8 cellular contexts compared by ENCODE assay signal in the genomic region with DNA sequence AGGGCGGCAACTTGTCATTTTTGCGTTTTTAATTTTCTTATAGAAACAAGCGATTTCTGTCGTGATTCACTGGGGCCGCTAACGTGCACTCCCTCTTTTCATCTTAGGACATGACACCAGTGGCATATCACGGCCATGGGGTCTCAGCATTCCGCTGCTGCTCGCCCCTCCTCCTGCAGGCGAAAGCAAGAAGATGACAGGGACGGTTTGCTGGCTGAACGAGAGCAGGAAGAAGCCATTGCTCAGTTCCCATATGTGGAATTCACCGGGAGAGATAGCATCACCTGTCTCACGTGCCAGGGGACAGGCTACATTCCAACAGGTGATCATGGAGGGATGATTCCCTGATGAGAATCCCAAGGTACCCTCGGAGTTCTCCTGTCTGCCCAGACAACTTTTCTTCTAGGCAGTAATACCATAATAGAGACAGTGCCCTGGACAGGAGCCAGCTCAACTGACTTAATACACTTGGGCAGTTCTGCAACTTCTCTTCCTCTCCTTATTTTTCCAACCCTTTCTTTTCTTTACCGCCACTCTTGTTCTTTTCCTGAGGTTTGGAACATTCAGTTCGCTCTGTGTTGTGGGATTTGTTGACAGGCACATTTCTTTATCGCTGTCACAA. TPM values are rescaled to one million over a fixed set of nuclear protein-coding genes. Genes with fewer than 3 reads are reported as not detected.
DNase-seq lines count a peak whose midpoint lies in the region; ATAC-seq, FAIRE-seq and TF ChIP-seq lines count a peak whose summit lies in the region.

No MANE protein-coding gene starts in this region.

- ATAC-seq in stimulated activated effector memory CD8-positive, alpha-beta T cell treated with anti-CD3 and anti-CD28 coated beads, Interleukin-12 subunit alpha, Interleukin-12 subunit beta, amount 100 ng/mL, for 72 hours, result no peak
- ATAC-seq in GM21737 (IDR thresholded peaks at IDR 0.05; ENCODE audit: unreplicated experiment) (no peak), HG03108 (IDR thresholded peaks at IDR 0.05; ENCODE audit: unreplicated experiment) (no peak)

- DNase-seq in Kasumi-1 (lab: John Stamatoyannopoulos, UW) (peak; percentile 7 to 18), immature natural killer cell (no peak), D721Med (ENCODE audit: insufficient read length, low spot score) (no peak)
- DNase-seq in activated naive CD8-positive, alpha-beta T cell treated with anti-CD3 and anti-CD28 coated beads for 36 hours, result peak; percentile 22
- no peak for DNase-seq in stimulated activated effector memory CD8-positive, alpha-beta T cell treated with anti-CD3 and anti-CD28 coated beads, Interleukin-12 subunit alpha, Interleukin-12 subunit beta, amount 100 ng/mL, for 72 hours (ENCODE audit: low spot score in 2 of 2)

- H3K9ac ChIP-seq in ES-I3 (ENCODE audit: low read depth, low read length), result peak overlapping the region; percentile 54; the same call in 1 of the 2 replicates

- peaks cover 8% of the 10 kb centered on the region; the same call in 1 of the 2 replicates for H3K9me3 ChIP-seq in ES-I3 (ENCODE audit: control insufficient read depth, insufficient read depth, low read length)

- no peaks in the 10 kb centered on the region for H3K9me3 Mint-ChIP-seq in activated naive CD8-positive, alpha-beta T cell treated with anti-CD3 and anti-CD28 coated beads for 36 hours
- H3K9me3 Mint-ChIP-seq in immature natural killer cell, result no peaks in the 10 kb centered on the region
- H3K9me3 Mint-ChIP-seq in stimulated activated effector memory CD8-positive, alpha-beta T cell treated with anti-CD3 and anti-CD28 coated beads, Interleukin-12 subunit alpha, Interleukin-12 subunit beta, amount 100 ng/mL, for 72 hours, result no peaks in the 10 kb centered on the region

- no peak for FAIRE-seq in D721Med (lab: Jason Lieb, UNC)

- H3K4me3 Mint-ChIP-seq in activated naive CD8-positive, alpha-beta T cell treated with anti-CD3 and anti-CD28 coated beads for 36 hours, result peak overlapping the region; percentile 94
- H3K4me3 Mint-ChIP-seq in immature natural killer cell, result peak overlapping the region; percentile 95 to 98 (median 98)
- peak overlapping the region; percentile 100 for H3K4me3 Mint-ChIP-seq in stimulated activated effector memory CD8-positive, alpha-beta T cell treated with anti-CD3 and anti-CD28 coated beads, Interleukin-12 subunit alpha, Interleukin-12 subunit beta, amount 100 ng/mL, for 72 hours

- no peak for TF ChIP-seq CTCF in D721Med (IDR thresholded peaks at IDR 0.05; ENCODE audit: insufficient read depth, missing control alignments)

- peak overlapping the region; percentile 83 for H3K27ac Mint-ChIP-seq in activated naive CD8-positive, alpha-beta T cell treated with anti-CD3 and anti-CD28 coated beads for 36 hours
- H3K27ac Mint-ChIP-seq in immature natural killer cell, result peak overlapping the region in 5 of 6 donors; percentile 13 to 87 (median 70)
- peak overlapping the region; percentile 98 for H3K27ac Mint-ChIP-seq in stimulated activated effector memory CD8-positive, alpha-beta T cell treated with anti-CD3 and anti-CD28 coated beads, Interleukin-12 subunit alpha, Interleukin-12 subunit beta, amount 100 ng/mL, for 72 hours

- H3K36me3 ChIP-seq in ES-I3 (ENCODE audit: insufficient read depth, low read length), result no peaks in the 10 kb centered on the region

- H3K36me3 Mint-ChIP-seq in activated naive CD8-positive, alpha-beta T cell treated with anti-CD3 and anti-CD28 coated beads for 36 hours, result peaks cover 31% of the 10 kb centered on the region
- H3K36me3 Mint-ChIP-seq in immature natural killer cell, result peaks cover 0 to 18% (median 7%) of the 10 kb centered on the region in 3 donors
- H3K36me3 Mint-ChIP-seq in stimulated activated effector memory CD8-positive, alpha-beta T cell treated with anti-CD3 and anti-CD28 coated beads, Interleukin-12 subunit alpha, Interleukin-12 subunit beta, amount 100 ng/mL, for 72 hours, result peaks cover 51% of the 10 kb centered on the region

- peaks cover 24% of the 10 kb centered on the region for H3K4me1 Mint-ChIP-seq in activated naive CD8-positive, alpha-beta T cell treated with anti-CD3 and anti-CD28 coated beads for 36 hours
- H3K4me1 Mint-ChIP-seq in immature natural killer cell, result peaks cover 17 to 33% of the 10 kb centered on the region in 2 donors
- H3K4me1 Mint-ChIP-seq in stimulated activated effector memory CD8-positive, alpha-beta T cell treated with anti-CD3 and anti-CD28 coated beads, Interleukin-12 subunit alpha, Interleukin-12 subunit beta, amount 100 ng/mL, for 72 hours, result peaks cover 47% of the 10 kb centered on the region

- H3K27me3 Mint-ChIP-seq in activated naive CD8-positive, alpha-beta T cell treated with anti-CD3 and anti-CD28 coated beads for 36 hours, result peaks cover 25% of the 10 kb centered on the region
- H3K27me3 Mint-ChIP-seq in immature natural killer cell (ENCODE audit: low read depth in 3 of 3), result peaks cover 4 to 24% (median 6%) of the 10 kb centered on the region in 3 donors

- no peaks in the 10 kb centered on the region; the same call in 1 of the 2 replicates for H3K4me1 ChIP-seq in ES-I3 (ENCODE audit: insufficient read depth, low read length)

RNA-seq across cellular contexts. Expression of gene TMEM106C, which starts 0.8 kb away (rescaled TPM):
- 100 to 1,000 TPM; 158 to 168 TPM for total RNA-seq in activated naive CD8-positive, alpha-beta T cell treated with anti-CD3 and anti-CD28 coated beads for 36 hours
- 10 to 100 TPM; 56.9 to 73.5 (median 62.6) TPM for polyA plus RNA-seq in immature natural killer cell

RNA-seq across cellular contexts. Expression of gene COL2A1, which starts 40.1 kb away (rescaled TPM):
- under 1 TPM in 1 of 2 experiments, not detected in 1; 0.04 TPM for total RNA-seq in activated naive CD8-positive, alpha-beta T cell treated with anti-CD3 and anti-CD28 coated beads for 36 hours
- not detected for polyA plus RNA-seq in immature natural killer cell

RNA-seq across cellular contexts. Expression of gene VDR, which starts 59.4 kb away (rescaled TPM):
- 10 to 100 TPM; 55.8 TPM for total RNA-seq in activated naive CD8-positive, alpha-beta T cell treated with anti-CD3 and anti-CD28 coated beads for 36 hours
- polyA plus RNA-seq in immature natural killer cell, result under 1 TPM in 1 of 3 donors, not detected in 2; 0.04 TPM

Comparison
In these comparisons a context has a peak if more than half of its experiments do, and no peak if none do; other contexts are left out.
1. DNase-seq: peak in Kasumi-1 (2 of 2) and activated naive CD8-positive, alpha-beta T cell treated with anti-CD3 and anti-CD28 coated beads for 36 hours (single experiment); none in immature natural killer cell (0 of 3), stimulated activated effector memory CD8-positive, alpha-beta T cell treated with anti-CD3 and anti-CD28 coated beads, Interleukin-12 subunit alpha, Interleukin-12 subunit beta, amount 100 ng/mL, for 72 hours (0 of 2) and D721Med (single experiment).
2. Peak in every context shown above with its lines, with median percentiles within 50 percentile points of each other: H3K27ac Mint-ChIP-seq and H3K4me3 Mint-ChIP-seq.